In genomic region chr9:129245276-129245675, GRCh38 we compare ENCODE assay signal across 14 cellular contexts.
DNase-seq lines count a peak whose midpoint lies in the region; ATAC-seq, FAIRE-seq and TF ChIP-seq lines count a peak whose summit lies in the region.
"Had no signal": no experiment of that assay in that cellular context is flagged by ENCODE, and none has a peak within 500 bp of the region (broad histone marks: within the 10 kb centered on the region; RNA-seq: fewer than 3 reads in every experiment).

No MANE protein-coding gene starts in this region.

- in situ Hi-C loops in brain microvascular endothelial cell (cut with HindIII; ENCODE audit: low pct_ligation_motif_present, low sequenced_read_pairs), result no loop called here

- peak overlapping the region in 1 of 2 experiments; percentile 51; a peak in 3 of 6 replicates for H3K27ac ChIP-seq in A549
- no peak overlapping the region for H3K27ac ChIP-seq in brain microvascular endothelial cell
- no peak overlapping the region for H3K27ac ChIP-seq in lower lobe of right lung
- no peak overlapping the region for H3K27ac ChIP-seq in CD4-positive, alpha-beta T cell (ENCODE audit: low read depth, low read length)
- H3K27ac ChIP-seq: dorsolateral prefrontal cortex, upper lobe of left lung had no signal

- TF ChIP-seq POLR2A in A549 (IDR thresholded peaks at IDR 0.05; ENCODE audit: low read length), result no peak

- H3K4me1 ChIP-seq in A549, result peaks cover 6% of the 10 kb centered on the region; the same call in 1 of the 3 replicates
- no peaks in the 10 kb centered on the region for H3K4me1 ChIP-seq in lower lobe of right lung
- H3K4me1 ChIP-seq: upper lobe of left lung had no signal

- H3K36me3 ChIP-seq in brain microvascular endothelial cell (replicated peaks), result no peaks in the 10 kb centered on the region
- no peaks in the 10 kb centered on the region for H3K36me3 ChIP-seq in lower lobe of right lung
- H3K36me3 ChIP-seq: upper lobe of left lung had no signal

- 49% methylated on average over 14 of the region's 15 CpGs for WGBS in A549 (ENCODE audit: missing lambda C conversion rate)

- no peaks in the 10 kb centered on the region; the same call in 1 of the 2 replicates for H3K36me3 Mint-ChIP-seq in HFFc6 (ENCODE audit: low read depth)
- H3K36me3 Mint-ChIP-seq in CD4-positive, alpha-beta T cell (ENCODE audit: low read depth), result no peaks in the 10 kb centered on the region
- H3K36me3 Mint-ChIP-seq: activated CD8-positive, alpha-beta memory T cell treated with anti-CD3 and anti-CD28 coated beads, Interleukin-2, amount 10 ng/mL, durations not matched to agents 7 days and 5 days had no signal

- ATAC-seq in A549, result peak in 1 of 2 experiments; percentile 54; a peak in 3 of 6 replicates
- no peak for ATAC-seq in lower lobe of right lung
- ATAC-seq in CD4-positive, alpha-beta T cell (ENCODE audit: poor library complexity), result no peak
- ATAC-seq: activated CD8-positive, alpha-beta memory T cell treated with anti-CD3 and anti-CD28 coated beads, Interleukin-2, amount 10 ng/mL, durations not matched to agents 7 days and 5 days had no signal

- 0 out of 3 replicates have a peak overlapping the region, but pooled peaks have one; percentile 12 for H3K4me2 ChIP-seq in A549

- intact Hi-C loops in lower lobe of right lung (cut with DNase I), result no loop called here
- intact Hi-C loops in CD4-positive, alpha-beta T cell (cut with DNase I, micrococcal nuclease), result no loop called here

- CTCF ChIA-PET in A549 (lab: Yijun Ruan, JAX), result interaction anchor here (0.5 to 0.8 kb wide), 2 partner anchors 71 to 377 kb away, joined by 3 read pairs; no protein-coding TSS in a partner anchor
- CTCF ChIA-PET in CD4-positive, alpha-beta T cell (lab: Charles Lee), result no interaction called here

- H3K27me3 Mint-ChIP-seq in HFFc6 (ENCODE audit: insufficient read depth), result peaks cover 8% of the 10 kb centered on the region
- H3K27me3 Mint-ChIP-seq in CD4-positive, alpha-beta T cell, result no peaks in the 10 kb centered on the region

- TF ChIP-seq CTCF in A549 (IDR thresholded peaks at IDR 0.05), result no peak
- no peak for TF ChIP-seq CTCF in HFFc6 (IDR thresholded peaks at IDR 0.05)
- no peak for TF ChIP-seq CTCF in brain microvascular endothelial cell (IDR thresholded peaks at IDR 0.05; ENCODE audit: low read depth, low read length, missing control alignments)
- TF ChIP-seq CTCF in lower lobe of right lung (IDR thresholded peaks at IDR 0.05), result no peak
- no peak for TF ChIP-seq CTCF in CD4-positive, alpha-beta T cell (IDR thresholded peaks at IDR 0.05)

- H3K9me3 ChIP-seq in A549 (peaks cover 12% of the 10 kb centered on the region; the same call in 1 of the 3 replicates), lower lobe of right lung (no peaks in the 10 kb centered on the region)
- H3K9me3 ChIP-seq in CD4-positive, alpha-beta T cell (ENCODE audit: control insufficient read depth, low read length), result no peaks in the 10 kb centered on the region
- H3K9me3 ChIP-seq: upper lobe of left lung had no signal

- H3K27ac Mint-ChIP-seq in HFFc6, result peak overlapping the region; percentile 11; the same call in 1 of the 2 replicates
- no peak overlapping the region for H3K27ac Mint-ChIP-seq in CD4-positive, alpha-beta T cell
- H3K27ac Mint-ChIP-seq: activated CD8-positive, alpha-beta memory T cell treated with anti-CD3 and anti-CD28 coated beads, Interleukin-2, amount 10 ng/mL, durations not matched to agents 7 days and 5 days had no signal

- FAIRE-seq in A549 (lab: Jason Lieb, UNC), result no peak

- POLR2A ChIA-PET in A549 (lab: Yijun Ruan, JAX), result interaction anchor here (1.3 kb wide), 1 partner anchor 67 kb away, joined by 4 read pairs; the partner anchor contains the start of gene IER5L
- POLR2A ChIA-PET in CD4-positive, alpha-beta T cell (lab: Charles Lee), result interaction anchor here (1.2 to 7.4 kb wide), 2 partner anchors 8 to 67 kb away, joined by 3 to 38 read pairs; partner anchors contain the start of gene IER5L

- H3K9me3 Mint-ChIP-seq in HFFc6, result no peaks in the 10 kb centered on the region
- H3K9me3 Mint-ChIP-seq in CD4-positive, alpha-beta T cell, result no peaks in the 10 kb centered on the region

- TF ChIP-seq EP300 in A549 (IDR thresholded peaks at IDR 0.05), result no peak

- no peak for TF ChIP-seq RAD21 in A549 (conservative IDR thresholded peaks at IDR 0.05 in 1 of 2, IDR thresholded peaks at IDR 0.05 in 1 of 2)

- no peaks in the 10 kb centered on the region for H3K27me3 ChIP-seq in brain microvascular endothelial cell (replicated peaks)
- H3K27me3 ChIP-seq in lower lobe of right lung (ENCODE audit: low read depth), result no peaks in the 10 kb centered on the region
- no peaks in the 10 kb centered on the region for H3K27me3 ChIP-seq in CD4-positive, alpha-beta T cell (ENCODE audit: control insufficient read depth, insufficient read depth, low read length)
- H3K27me3 ChIP-seq: dorsolateral prefrontal cortex, upper lobe of left lung had no signal

- H3K4me3 ChIP-seq in A549 (no peak overlapping the region), brain microvascular endothelial cell (ENCODE audit: low read depth, low read length) (no peak overlapping the region), lower lobe of right lung (no peak overlapping the region)
- H3K4me3 ChIP-seq: dorsolateral prefrontal cortex, upper lobe of left lung had no signal

- H3K4me1 Mint-ChIP-seq in HFFc6 (ENCODE audit: low read depth), result peaks cover 27% of the 10 kb centered on the region
- H3K4me1 Mint-ChIP-seq in CD4-positive, alpha-beta T cell (ENCODE audit: low read depth), result peaks cover 21% of the 10 kb centered on the region

- H3K4me3 Mint-ChIP-seq in HFFc6, result no peak overlapping the region
- no peak overlapping the region for H3K4me3 Mint-ChIP-seq in CD4-positive, alpha-beta T cell
- H3K4me3 Mint-ChIP-seq: activated CD8-positive, alpha-beta memory T cell treated with anti-CD3 and anti-CD28 coated beads, Interleukin-2, amount 10 ng/mL, durations not matched to agents 7 days and 5 days had no signal

- DNase-seq in A549 (ENCODE audit: low read depth in 1 of 2, low spot score in 1 of 2), result no peak
- no peak for DNase-seq in HFFc6
- peak; percentile 21 for DNase-seq in brain microvascular endothelial cell
- DNase-seq in lower lobe of right lung, result peak; percentile 32
- no peak for DNase-seq in CD4-positive, alpha-beta T cell
- no peak for DNase-seq in stimulated activated naive CD4-positive, alpha-beta T cell treated with Interleukin-2 at 50 U/mL for 16 hours (lab: John Stamatoyannopoulos, UW)
- DNase-seq in stimulated activated CD4-positive, alpha-beta T cell treated with anti-CD3 and anti-CD28 coated beads, Interleukin-4, amount 100 ng/mL, for 1 hour, result no peak
- no peak for DNase-seq in 8988T
- DNase-seq: activated CD8-positive, alpha-beta memory T cell treated with anti-CD3 and anti-CD28 coated beads, Interleukin-2, amount 10 ng/mL, durations not matched to agents 7 days and 5 days; DMS53; NCI-H1105; NCI-H345 had no signal

TF ChIP-seq in A549, 52 proteins besides CTCF, POLR2A, EP300 and RAD21:
- TF ChIP-seq TP53 (CRISPR knock-in tag; IDR thresholded peaks at IDR 0.05) (no peak), ZFP36 (IDR thresholded peaks at IDR 0.05; ENCODE audit: borderline replicate concordance, partially characterized antibody) (no peak), FOSB (CRISPR knock-in tag; IDR thresholded peaks at IDR 0.05) (no peak), FOXS1 (CRISPR knock-in tag; IDR thresholded peaks at IDR 0.05) (no peak), ESRRA (IDR thresholded peaks at IDR 0.05; ENCODE audit: borderline replicate concordance, low read length) (no peak), KDM1A (IDR thresholded peaks at IDR 0.05; ENCODE audit: low read depth) (no peak), E2F6 (IDR thresholded peaks at IDR 0.05; ENCODE audit: borderline replicate concordance, low read depth) (no peak), CHD4 (IDR thresholded peaks at IDR 0.05; ENCODE audit: borderline replicate concordance) (no peak), HOXB5 (CRISPR knock-in tag; IDR thresholded peaks at IDR 0.05) (no peak), RNF2 (IDR thresholded peaks at IDR 0.05; ENCODE audit: borderline replicate concordance, low read depth) (no peak), MAZ (IDR thresholded peaks at IDR 0.05; ENCODE audit: borderline replicate concordance, low read depth, low read length) (no peak), ZNF302 (CRISPR knock-in tag; IDR thresholded peaks at IDR 0.05) (no peak), CBX2 (IDR thresholded peaks at IDR 0.05; ENCODE audit: borderline replicate concordance, low read depth) (no peak), BHLHE40 (IDR thresholded peaks at IDR 0.05; ENCODE audit: low read depth, low read length) (no peak), RCOR1 (IDR thresholded peaks at IDR 0.05; ENCODE audit: low read depth, low read length) (no peak), BCL3 (IDR thresholded peaks at IDR 0.05) (no peak), JUNB (IDR thresholded peaks at IDR 0.05) (no peak)

Comparison
In these comparisons a context has a peak if more than half of its experiments do, and no peak if none do; other contexts are left out.
1. DNase-seq: peak in brain microvascular endothelial cell (single experiment) and lower lobe of right lung (single experiment); none in A549 (0 of 2), HFFc6 (single experiment), CD4-positive, alpha-beta T cell (0 of 10), stimulated activated naive CD4-positive, alpha-beta T cell treated with Interleukin-2 at 50 U/mL for 16 hours (single experiment), stimulated activated CD4-positive, alpha-beta T cell treated with anti-CD3 and anti-CD28 coated beads, Interleukin-4, amount 100 ng/mL, for 1 hour (single experiment) and 8988T (single experiment).